In the genomic region with DNA sequence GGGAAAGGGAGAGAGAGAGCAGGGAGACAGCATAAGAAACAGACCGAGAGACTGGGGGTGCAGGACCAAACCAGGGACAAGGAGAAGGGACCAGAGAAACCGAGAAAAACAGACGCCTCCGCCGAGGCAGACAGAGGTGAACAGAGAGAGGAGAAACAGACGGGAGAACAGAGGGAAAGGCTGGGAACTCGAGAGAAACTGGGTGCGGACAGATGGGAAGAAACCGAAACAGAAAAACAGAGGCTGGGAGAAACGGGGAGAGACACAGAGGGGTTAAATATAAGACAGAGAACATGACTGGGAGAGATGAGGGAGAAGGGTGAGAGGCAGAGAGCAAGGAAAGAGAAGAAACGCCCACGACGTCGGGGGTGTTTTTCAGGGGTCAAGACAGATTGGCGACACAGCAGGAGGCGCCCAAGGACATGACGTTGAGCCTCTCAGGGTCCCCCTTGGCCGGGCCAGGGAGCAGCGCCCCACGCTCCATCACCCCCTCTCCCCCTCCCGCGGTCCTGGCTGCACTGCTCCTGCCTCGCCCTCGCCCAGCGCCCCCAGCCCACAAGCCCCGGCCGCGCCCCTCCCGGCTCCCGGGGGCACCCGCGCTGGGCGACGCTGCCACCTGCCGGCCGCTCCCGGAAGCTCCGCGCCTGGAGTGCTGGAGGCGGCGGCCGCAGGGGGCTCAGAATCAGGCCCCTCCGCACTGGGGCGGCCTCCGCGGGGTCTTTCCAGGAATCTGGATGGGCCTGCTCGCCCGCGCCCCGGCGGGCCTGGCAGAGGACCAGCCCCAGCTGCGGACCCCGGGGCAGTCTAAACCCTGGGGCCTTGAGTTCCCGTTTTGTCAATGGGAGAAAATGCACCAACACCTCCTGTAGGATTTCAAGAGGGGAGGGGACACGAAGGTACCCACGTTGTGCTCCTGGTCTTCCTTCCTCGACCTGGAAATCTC, we compare ENCODE assay signal across 8 cellular contexts. TPM values are rescaled to one million over a fixed set of nuclear protein-coding genes. Genes with fewer than 3 reads are reported as not detected.
DNase-seq lines count a peak whose midpoint lies in the region; ATAC-seq and TF ChIP-seq lines count a peak whose summit lies in the region.

No MANE protein-coding gene starts in this region.

- peak; percentile 83 for TF ChIP-seq CTCF in LNCaP clone FGC (IDR thresholded peaks at IDR 0.05; ENCODE audit: control insufficient read depth, extremely low read depth, insufficient read depth)
- TF ChIP-seq CTCF in lower leg skin (IDR thresholded peaks at IDR 0.05), result no peak

- H3K4me3 ChIP-seq in LNCaP clone FGC (ENCODE audit: low read depth, low read length) (peak overlapping the region; percentile 40), lower leg skin (ENCODE audit: low read depth, poor library complexity, severe bottlenecking) (peak overlapping the region; percentile 30)

- DNase-seq in DMS53 treated with DMSO at 0.1 percent for 48 hours (lab: John Stamatoyannopoulos, UW; ENCODE audit: unreplicated experiment) (peak; percentile 23), LNCaP clone FGC (ENCODE audit: low read depth) (no peak), dedifferentiated amniotic fluid mesenchymal stem cell (ENCODE audit: extremely low spot score) (peak; percentile 51), lower leg skin (ENCODE audit: low spot score in 2 of 2) (peak in 1 of 2 donors; percentile 91)
- DNase-seq in activated CD4-positive, alpha-beta T cell treated with anti-CD3 and anti-CD28 coated beads for 4 hours, result peak; percentile 26 to 60
- DNase-seq in stimulated activated CD8-positive, alpha-beta memory T cell treated with anti-CD3 and anti-CD28 coated beads, Interleukin-12 subunit alpha, Interleukin-12 subunit beta, amount 100 ng/mL, for 1 hour (ENCODE audit: low read depth), result peak; percentile 28

- ATAC-seq in GM18520 (IDR thresholded peaks at IDR 0.05; ENCODE audit: unreplicated experiment) (no peak), HG03039 (IDR thresholded peaks at IDR 0.05; ENCODE audit: unreplicated experiment) (no peak)

- intact Hi-C loops in lower leg skin (cut with DNase I; ENCODE audit: low total_unique reads), result loop anchor here (2.0 kb wide), 1 partner anchor 72 kb away; a partner anchor contains a TSS

- 3% methylated on average over 40 to 41 of the region's 57 CpGs for WGBS in lower leg skin, 2 donors

- TF ChIP-seq POLR2A in lower leg skin (IDR thresholded peaks at IDR 0.05), result no peak

RNA-seq across cellular contexts. Expression of a gene that starts 1.3 kb away (rescaled TPM):
- 1 to 10 TPM in 1 of 4 donors, not detected in 3; 3.1 TPM for total RNA-seq in lower leg skin
